In genomic region chr1:84505167-84506001, GRCh38 we compare ENCODE assay signal across 1 cellular context.
TF ChIP-seq lines count a peak whose summit lies in the region.

No MANE protein-coding gene starts in this region.

TF ChIP-seq in K562, 482 proteins besides CTCF, POLR2A, EP300 and RAD21 (continued from another document):
- TF ChIP-seq TEAD4 (IDR thresholded peaks at IDR 0.05; ENCODE audit: low read length) (no peak; the same call in 1 of the 2 replicates), TEAD4 (CRISPR knock-in tag; IDR thresholded peaks at IDR 0.05; ENCODE audit: borderline replicate concordance) (no peak), U2AF1 (optimal IDR thresholded peaks at IDR 0.05; ENCODE audit: low read depth, low read length) (no peak), CREBBP (IDR thresholded peaks at IDR 0.05; ENCODE audit: low read depth, low read length) (no peak), ZFP36 (IDR thresholded peaks at IDR 0.05; ENCODE audit: low read depth, low read length, partially characterized antibody) (no peak), EGR1 (conservative IDR thresholded peaks at IDR 0.05) (no peak), PRDM10 (IDR thresholded peaks at IDR 0.05; ENCODE audit: partially characterized antibody) (no peak), HMG20A (CRISPR knock-in tag; conservative IDR thresholded peaks at IDR 0.05) (no peak), ZNF507 (tag; conservative IDR thresholded peaks at IDR 0.05) (no peak), RBM14 (IDR thresholded peaks at IDR 0.05; ENCODE audit: borderline replicate concordance, insufficient read depth, low read depth, low read length) (no peak), ESRRA (IDR thresholded peaks at IDR 0.05; ENCODE audit: borderline replicate concordance, low read depth) (no peak), SRF (CRISPR knock-in tag; IDR thresholded peaks at IDR 0.05) (no peak), GTF2F1 (IDR thresholded peaks at IDR 0.05; ENCODE audit: low read depth, low read length) (no peak), AFF4 (CRISPR knock-in tag; IDR thresholded peaks at IDR 0.05) (peak; percentile 66; the same call in 1 of the 2 replicates), NFRKB (IDR thresholded peaks at IDR 0.05; ENCODE audit: low read depth) (no peak), IFI16 (CRISPR knock-in tag; IDR thresholded peaks at IDR 0.05) (no peak), FOXJ2 (tag; IDR thresholded peaks at IDR 0.05) (no peak), RBBP5 (IDR thresholded peaks at IDR 0.05; ENCODE audit: borderline replicate concordance, insufficient read depth, low read length, poor library complexity, severe bottlenecking) (peak; percentile 78), ZNF318 (IDR thresholded peaks at IDR 0.05; ENCODE audit: borderline replicate concordance in 1 of 2, low read depth in 1 of 2) (no peak), RHOXF2B (CRISPR knock-in tag; conservative IDR thresholded peaks at IDR 0.05) (no peak), PTTG1 (tag; IDR thresholded peaks at IDR 0.05; ENCODE audit: low read depth) (no peak), MCM7 (IDR thresholded peaks at IDR 0.05) (no peak), NCOA2 (IDR thresholded peaks at IDR 0.05; ENCODE audit: partially characterized antibody in 2 of 2) (no peak), CBX2 (IDR thresholded peaks at IDR 0.05; ENCODE audit: insufficient read depth, low read length, poor library complexity, severe bottlenecking) (no peak), KLF10 (CRISPR knock-in tag; IDR thresholded peaks at IDR 0.05) (no peak), FOXO4 (CRISPR knock-in tag; IDR thresholded peaks at IDR 0.05) (0 out of 2 replicates have a peak, but pooled peaks have one; percentile 24), ZBTB33 (CRISPR knock-in tag; IDR thresholded peaks at IDR 0.05) (no peak), UBTF (IDR thresholded peaks at IDR 0.05; ENCODE audit: borderline replicate concordance in 1 of 2, low read depth in 2 of 2, low read length in 2 of 2) (peak in 1 of 2 experiments; percentile 64; a peak in 2 of 4 replicates), THRAP3 (IDR thresholded peaks at IDR 0.05; ENCODE audit: borderline replicate concordance) (0 out of 2 replicates have a peak, but pooled peaks have one; percentile 62)
TF ChIP-seq in K562: peak in this region for 44.
